In genomic region chr3:49339947-49340800, GRCh38 we compare ENCODE assay signal across 8 cellular contexts. TPM values are rescaled to one million over a fixed set of nuclear protein-coding genes. Genes with fewer than 3 reads are reported as not detected.
DNase-seq lines count a peak whose midpoint lies in the region; ATAC-seq, FAIRE-seq and TF ChIP-seq lines count a peak whose summit lies in the region.

TSS of gene USP4 (minus strand) at chr3:49340053. CDS start at chr3:49340024, 29 bp downstream.

- peak; percentile 99 for FAIRE-seq in GM12891 (lab: Jason Lieb, UNC)

- H3K9ac ChIP-seq in adipocyte (ENCODE audit: low read length): peak within 1 kb of the TSS; percentile 96

- H3K9me3 ChIP-seq in adipocyte (ENCODE audit: control insufficient read depth, low read length) (no peaks in the 10 kb centered on the region), heart left ventricle (no peaks in the 10 kb centered on the region)

- H3K4me1 Mint-ChIP-seq in type B pancreatic cell (ENCODE audit: unreplicated experiment): peaks cover 21% of the 10 kb centered on the region

- H3K4me3 ChIP-seq in adipocyte (ENCODE audit: low read length) (peak within 1 kb of the TSS; percentile 95), heart left ventricle (peak within 1 kb of the TSS; percentile 64 to 96 (median 82))

- H3K36me3 Mint-ChIP-seq in type B pancreatic cell: peaks cover 6% of the 10 kb centered on the region

- ATAC-seq in HG02852 (IDR thresholded peaks at IDR 0.05; ENCODE audit: unreplicated experiment) (peak; percentile 75), heart left ventricle (peak; percentile 90 to 98 (median 96))

- peak within 1 kb of the TSS; percentile 97 for H3K4me3 Mint-ChIP-seq in type B pancreatic cell

- peak; percentile 20 to 78 (median 28) for TF ChIP-seq CTCF in heart left ventricle (IDR thresholded peaks at IDR 0.05)
- peak; percentile 46 for TF ChIP-seq CTCF in type B pancreatic cell (conservative IDR thresholded peaks at IDR 0.05)

- WGBS in heart left ventricle, 4 donors: 1 to 2% (median 1%) methylated on average over 27 to 70 of the region's 70 CpGs

- H3K36me3 ChIP-seq in adipocyte (ENCODE audit: control insufficient read depth, insufficient read depth, low read length, severe bottlenecking) (peaks cover 12% of the 10 kb centered on the region), heart left ventricle (peaks cover 0 to 31% (median 20%) of the 10 kb centered on the region in 9 donors)

- no peaks in the 10 kb centered on the region for H3K27me3 ChIP-seq in adipocyte (replicated peaks; ENCODE audit: control insufficient read depth, insufficient read depth, low read length)
- H3K27me3 ChIP-seq in heart left ventricle: no peaks in the 10 kb centered on the region

- no peaks in the 10 kb centered on the region for H3K9me3 Mint-ChIP-seq in type B pancreatic cell

- H3K27ac ChIP-seq in heart left ventricle: peak within 1 kb of the TSS; percentile 83 to 98 (median 95)

- DNase-seq in GM12891 (ENCODE audit: insufficient read length, low spot score): peak; percentile 87
- peak; percentile 34 for DNase-seq in NCI-H1436 treated with DMSO at 0.1 percent for 48 hours (lab: John Stamatoyannopoulos, UW)
- DNase-seq in T follicular helper cell (ENCODE audit: low read depth): peak; percentile 83
- DNase-seq in adipocyte (ENCODE audit: low read depth): peak; percentile 90
- peak; percentile 93 to 96 (median 94) for DNase-seq in heart left ventricle
- peak; percentile 58 to 97 (median 84) for DNase-seq in posterior cingulate gyrus
- DNase-seq in type B pancreatic cell (ENCODE audit: extremely low spot score, unreplicated experiment): peak; percentile 94

- TF ChIP-seq POLR2A in GM12891 (IDR thresholded peaks at IDR 0.05; ENCODE audit: low read depth, low read length): peak; percentile 93
- TF ChIP-seq POLR2A in heart left ventricle (IDR thresholded peaks at IDR 0.05): peak in 1 of 2 donors; percentile 69

- peak within 1 kb of the TSS; percentile 95 for H3K27ac Mint-ChIP-seq in type B pancreatic cell

- no peaks in the 10 kb centered on the region for H3K27me3 Mint-ChIP-seq in type B pancreatic cell

- H3K4me1 ChIP-seq in adipocyte (ENCODE audit: control insufficient read depth, insufficient read depth, low read length) (peaks cover 19% of the 10 kb centered on the region), heart left ventricle (peaks cover 0 to 80% (median 21%) of the 10 kb centered on the region in 12 donors)

- intact Hi-C loops in heart left ventricle (cut with DNase I) (loop anchor here (1.0 to 5.0 kb wide), 13 partner anchors 18 to 173 kb away; partner anchors contain the start of genes KLHDC8B (in 5 of the 10), TCTA (in 4 of the 10), RHOA (in 3 of the 10) and NICN1 (in 2 of the 10)), posterior cingulate gyrus (cut with DNase I) (no loop called here)

TF ChIP-seq in GM12891, 5 proteins besides CTCF, POLR2A, EP300 and RAD21:
- TF ChIP-seq POLR2AphosphoS5 (IDR thresholded peaks at IDR 0.05; ENCODE audit: low read depth, low read length) (peak; percentile 79), TAF1 (IDR thresholded peaks at IDR 0.05; ENCODE audit: low read depth, low read length) (peak; percentile 84), PAX5 (IDR thresholded peaks at IDR 0.05; ENCODE audit: insufficient read depth, low read length, severe bottlenecking) (peak; percentile 73), POU2F2 (IDR thresholded peaks at IDR 0.05; ENCODE audit: low read depth, low read length) (0 out of 2 replicates have a peak, but pooled peaks have one; percentile 10), SPI1 (IDR thresholded peaks at IDR 0.05; ENCODE audit: low read depth, low read length) (peak; percentile 61)

RNA-seq across cellular contexts. Expression of gene USP4, which starts in this region (rescaled TPM):
- 59.7 TPM for polyA plus RNA-seq in GM12891 (2012; ENCODE audit: low read depth, missing spikeins)
- 10 to 100 TPM; 17.3 to 48.6 (median 37.2) TPM for total RNA-seq in heart left ventricle
- 10 to 100 TPM; 24.3 to 27.8 TPM for polyA plus RNA-seq in heart left ventricle
- 48.1 and 48.8 TPM in 2 replicates for total RNA-seq in type B pancreatic cell (ENCODE audit: low replicate concordance)

Comparison
In these comparisons a context has a peak if more than half of its experiments do, and no peak if none do; other contexts are left out.
1. Peak in every context shown above with its lines: DNase-seq, ATAC-seq, H3K4me3 ChIP-seq and H3K27ac ChIP-seq.
2. DNase-seq: peak in every context shown above with its lines; median percentile 94 in heart left ventricle; 94 in type B pancreatic cell; 90 in adipocyte; 87 in GM12891; 84 in posterior cingulate gyrus; 83 in T follicular helper cell; 34 in NCI-H1436 treated with DMSO at 0.1 percent for 48 hours.